In the genomic region with DNA sequence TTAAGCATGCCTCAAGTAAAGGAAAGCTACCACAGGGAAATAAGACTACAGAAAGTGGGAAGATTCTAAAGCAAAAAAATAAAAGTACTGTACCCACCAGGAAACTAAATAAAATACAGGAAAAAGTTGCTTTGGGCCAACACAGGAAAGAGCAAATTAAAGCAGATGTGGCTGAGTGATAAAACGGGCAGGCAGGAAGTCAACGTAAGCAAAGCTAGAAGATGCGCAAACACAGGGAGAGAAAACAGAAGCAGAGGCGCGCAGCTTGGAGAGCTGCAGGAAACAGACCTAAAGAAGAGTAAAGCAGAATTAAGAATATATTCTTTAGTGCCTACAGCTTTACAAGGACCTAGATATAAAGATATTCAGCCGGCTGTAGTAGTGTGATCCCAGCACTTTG, we compare ENCODE assay signal across 8 cellular contexts. TPM values are rescaled to one million over a fixed set of nuclear protein-coding genes. Genes with fewer than 3 reads are reported as not detected.
DNase-seq lines count a peak whose midpoint lies in the region; ATAC-seq and TF ChIP-seq lines count a peak whose summit lies in the region.

No MANE protein-coding gene starts in this region.

- CTCF ChIA-PET in Calu3 (lab: Charles Lee) = interaction anchor here (0.7 kb wide), 1 partner anchor 14 kb away, joined by 3 read pairs; no protein-coding TSS in a partner anchor

- H3K27ac Mint-ChIP-seq in Calu3 (ENCODE audit: unreplicated experiment) (peak overlapping the region; percentile 25), nephron progenitor cell (peak overlapping the region; percentile 17)
- H3K27ac Mint-ChIP-seq in central memory CD8-positive, alpha-beta T cell (ENCODE audit: low read depth) = peak overlapping the region; percentile 93

- H3K4me1 Mint-ChIP-seq in Calu3 (ENCODE audit: low read depth, unreplicated experiment) (no peaks in the 10 kb centered on the region), nephron progenitor cell (peaks cover 13% of the 10 kb centered on the region)
- H3K4me1 Mint-ChIP-seq in central memory CD8-positive, alpha-beta T cell = peaks cover 51% of the 10 kb centered on the region

- no peak overlapping the region for H3K4me3 Mint-ChIP-seq in Calu3 (ENCODE audit: low read depth, unreplicated experiment)
- H3K4me3 Mint-ChIP-seq in central memory CD8-positive, alpha-beta T cell = peak overlapping the region; percentile 62
- H3K4me3 Mint-ChIP-seq in nephron progenitor cell = no peak overlapping the region

- no TSS peak for BruUV-seq in Calu3 (replicated peaks; lab: Mats Ljungman, UMichigan)

- TF ChIP-seq CTCF in Calu3 (IDR thresholded peaks at IDR 0.05; ENCODE audit: unreplicated experiment) (no peak), nephron progenitor cell (IDR thresholded peaks at IDR 0.05) (no peak)

- H3K36me3 Mint-ChIP-seq in Calu3 (ENCODE audit: insufficient read depth, unreplicated experiment) = peaks cover 80% of the 10 kb centered on the region
- H3K36me3 Mint-ChIP-seq in central memory CD8-positive, alpha-beta T cell (ENCODE audit: insufficient read depth) = peaks cover 75% of the 10 kb centered on the region
- H3K36me3 Mint-ChIP-seq in nephron progenitor cell (ENCODE audit: low read depth) = peaks cover 72% of the 10 kb centered on the region

- H3K27me3 Mint-ChIP-seq in Calu3 (ENCODE audit: unreplicated experiment) = no peaks in the 10 kb centered on the region
- H3K27me3 Mint-ChIP-seq in central memory CD8-positive, alpha-beta T cell = no peaks in the 10 kb centered on the region
- H3K27me3 Mint-ChIP-seq in nephron progenitor cell (ENCODE audit: low read depth, poor library complexity) = no peaks in the 10 kb centered on the region

- intact Hi-C loops in Calu3 (cut with micrococcal nuclease; ENCODE audit: unreplicated experiment) = no loop called here

- DNase-seq in Calu3 (no peak), T-helper 9 cell (peak; percentile 49), nephron progenitor cell (no peak), OCI-M1 (lab: John Stamatoyannopoulos, UW) (no peak), A172 (ENCODE audit: low spot score) (no peak)
- DNase-seq in central memory CD8-positive, alpha-beta T cell (ENCODE audit: low spot score in 2 of 2) = peak in 1 of 2 donors; percentile 65

- peak; percentile 53 for ATAC-seq in central memory CD8-positive, alpha-beta T cell (replicated peaks; ENCODE audit: extremely low read depth, poor library complexity, severe bottlenecking)
- ATAC-seq in GM19452 (IDR thresholded peaks at IDR 0.05; ENCODE audit: unreplicated experiment) (no peak), GM18511 (IDR thresholded peaks at IDR 0.05; ENCODE audit: unreplicated experiment) (no peak)

- H3K9me3 Mint-ChIP-seq in Calu3 (ENCODE audit: low read depth, unreplicated experiment) (no peaks in the 10 kb centered on the region), nephron progenitor cell (no peaks in the 10 kb centered on the region)
- H3K9me3 Mint-ChIP-seq in central memory CD8-positive, alpha-beta T cell = no peaks in the 10 kb centered on the region

RNA-seq across cellular contexts. Expression of gene USP36, which starts 21.7 kb away (rescaled TPM):
- 79.5 and 84.3 TPM in 2 replicates for total RNA-seq in Calu3 (2022)
- 15.9 and 33.6 TPM in 2 replicates for total RNA-seq in A172 (2014; rRNA removed; shearing (Covaris generic))

RNA-seq across cellular contexts. Expression of gene CYTH1, which starts 36.9 kb away (rescaled TPM):
- total RNA-seq in Calu3 (2022) = 30.3 and 40.5 TPM in 2 replicates
- 25.5 and 43.3 TPM in 2 replicates for total RNA-seq in A172 (2014; rRNA removed; shearing (Covaris generic))

Comparison
In these comparisons a context has a peak if more than half of its experiments do, and no peak if none do; other contexts are left out.
1. H3K27ac Mint-ChIP-seq: peak in every context shown above with its lines; median percentile 93 in central memory CD8-positive, alpha-beta T cell; 25 in Calu3; 17 in nephron progenitor cell.